24 cellular contexts compared by ENCODE assay signal in genomic region chr4:188270273-188271069, GRCh38.
"Had no signal": no experiment of that assay in that cellular context is flagged by ENCODE, and none has a peak within 500 bp of the region (broad histone marks: within the 10 kb centered on the region; RNA-seq: fewer than 3 reads in every experiment).

No MANE protein-coding gene starts in this region.

- H3K9ac ChIP-seq: KMS-11 had no signal

- H3K4me3 ChIP-seq: cardiac muscle cell had no signal

- H3K27ac ChIP-seq: brain microvascular endothelial cell, cardiac muscle cell, KMS-11 had no signal

- H3K4me1 Mint-ChIP-seq: activated B cell treated with CpG ODN at 0.5 μM for 24 hours; activated CD4-positive, alpha-beta T cell treated with anti-CD3 and anti-CD28 coated beads, Interleukin-2, amount 10 ng/mL, durations not matched to agents 24 days and 14 days; activated T-helper 17 cell treated with anti-CD3 and anti-CD28 coated beads, Interleukin-2, amount 50 U/mL, for 72 hours; T-helper 17 cell had no signal

- H3K36me3 Mint-ChIP-seq: activated CD4-positive, alpha-beta memory T cell treated with anti-CD3 and anti-CD28 coated beads for 36 hours; activated naive CD8-positive, alpha-beta T cell had no signal

- H3K27ac Mint-ChIP-seq: activated B cell treated with CpG ODN at 0.5 μM for 24 hours; activated CD4-positive, alpha-beta memory T cell treated with anti-CD3 and anti-CD28 coated beads for 36 hours; activated CD4-positive, alpha-beta T cell treated with anti-CD3 and anti-CD28 coated beads, Interleukin-2, amount 10 ng/mL, durations not matched to agents 24 days and 14 days; activated naive CD4-positive, alpha-beta T cell treated with anti-CD3 and anti-CD28 coated beads for 36 hours; activated naive CD8-positive, alpha-beta T cell; activated T-helper 17 cell treated with anti-CD3 and anti-CD28 coated beads, Interleukin-2, amount 50 U/mL, for 72 hours; T-helper 17 cell had no signal

- ATAC-seq: activated T-helper 17 cell treated with anti-CD3 and anti-CD28 coated beads, Interleukin-2, amount 50 U/mL, for 72 hours; T-helper 17 cell had no signal

- DNase-seq: activated B cell treated with CpG ODN at 0.5 μM for 24 hours; activated CD4-positive, alpha-beta memory T cell treated with anti-CD3 and anti-CD28 coated beads for 36 hours; activated CD4-positive, alpha-beta T cell treated with anti-CD3 and anti-CD28 coated beads for 1 hour; activated CD4-positive, alpha-beta T cell treated with anti-CD3 and anti-CD28 coated beads, Interleukin-2, amount 10 ng/mL, durations not matched to agents 24 days and 14 days; activated CD8-positive, alpha-beta memory T cell treated with anti-CD3 and anti-CD28 coated beads for 24 hours; activated gamma-delta T cell; activated naive CD4-positive, alpha-beta T cell treated with anti-CD3 and anti-CD28 coated beads for 36 hours; activated T-cell treated with anti-CD3 and anti-CD28 coated beads, Interleukin-2, amount 50 U/mL, for 48 hours; amygdala; brain microvascular endothelial cell; NCI-H1092; NCI-H1417; NCI-H1930; NCI-H2171 treated with DMSO at 0.1 percent for 48 hours; NCI-H226; NCI-H526; NCI-H82; SIG-M5; T-helper 17 cell; T1000 had no signal

- H3K36me3 ChIP-seq: brain microvascular endothelial cell, cardiac muscle cell had no signal

- H3K27me3 ChIP-seq: brain microvascular endothelial cell, cardiac muscle cell had no signal

- H3K4me3 Mint-ChIP-seq: activated B cell treated with CpG ODN at 0.5 μM for 24 hours; activated CD4-positive, alpha-beta memory T cell treated with anti-CD3 and anti-CD28 coated beads for 36 hours; activated CD4-positive, alpha-beta T cell treated with anti-CD3 and anti-CD28 coated beads, Interleukin-2, amount 10 ng/mL, durations not matched to agents 24 days and 14 days; activated naive CD4-positive, alpha-beta T cell treated with anti-CD3 and anti-CD28 coated beads for 36 hours; activated naive CD8-positive, alpha-beta T cell; activated T-helper 17 cell treated with anti-CD3 and anti-CD28 coated beads, Interleukin-2, amount 50 U/mL, for 72 hours; T-helper 17 cell had no signal

- H3K27me3 Mint-ChIP-seq: activated B cell treated with CpG ODN at 0.5 μM for 24 hours; activated CD4-positive, alpha-beta memory T cell treated with anti-CD3 and anti-CD28 coated beads for 36 hours; activated CD4-positive, alpha-beta T cell treated with anti-CD3 and anti-CD28 coated beads, Interleukin-2, amount 10 ng/mL, durations not matched to agents 24 days and 14 days; activated naive CD8-positive, alpha-beta T cell; activated T-helper 17 cell treated with anti-CD3 and anti-CD28 coated beads, Interleukin-2, amount 50 U/mL, for 72 hours; T-helper 17 cell had no signal

- H3K4me2 ChIP-seq: KMS-11 had no signal

- H3K9me3 Mint-ChIP-seq: activated CD4-positive, alpha-beta memory T cell treated with anti-CD3 and anti-CD28 coated beads for 36 hours had no signal
